Comparison of ENCODE assay signal across 9 cellular contexts in genomic region chr13:38180670-38181069, GRCh38.
DNase-seq lines count a peak whose midpoint lies in the region; ATAC-seq and TF ChIP-seq lines count a peak whose summit lies in the region.
"Had no signal": no experiment of that assay in that cellular context is flagged by ENCODE, and none has a peak within 500 bp of the region (broad histone marks: within the 10 kb centered on the region; RNA-seq: fewer than 3 reads in every experiment).

No MANE protein-coding gene starts in this region.

- no peak for TF ChIP-seq CTCF in GM10248 (IDR thresholded peaks at IDR 0.05; ENCODE audit: control extremely low read depth, extremely low read depth, low read depth, missing control alignments)
- TF ChIP-seq CTCF in GM20000 (IDR thresholded peaks at IDR 0.05; ENCODE audit: extremely low read depth, missing control alignments), result no peak

- POLR2A ChIA-PET in GM10248 (lab: Yijun Ruan, JAX), result interaction anchor here (0.6 kb wide), 1 partner anchor 1423 kb away, joined by 4 read pairs; no protein-coding TSS in a partner anchor

- CTCF ChIA-PET in GM10248 (lab: Yijun Ruan, JAX), result interaction anchor here (1.1 kb wide), 1 partner anchor 11 kb away, joined by 3 read pairs; no protein-coding TSS in a partner anchor

- ATAC-seq in esophagus mucosa, result no peak
- ATAC-seq in HG03571 (IDR thresholded peaks at IDR 0.05; ENCODE audit: unreplicated experiment), result no peak

- peak; percentile 6 for DNase-seq in GM10248 (ENCODE audit: extremely low spot score)
- peak; percentile 18 for DNase-seq in GM20000 (ENCODE audit: low spot score)
- DNase-seq in HT1080 (ENCODE audit: low read depth), result peak; percentile 14
- peak; percentile 28 for DNase-seq in fibroblast of peridontal ligament (ENCODE audit: extremely low read depth)
- DNase-seq in SIG-M5 (lab: John Stamatoyannopoulos, UW), result no peak
- no peak for DNase-seq in cerebellar cortex (ENCODE audit: low spot score)
- DNase-seq: SW 1271 had no signal

Comparison
In these comparisons a context has a peak if more than half of its experiments do, and no peak if none do; other contexts are left out.
1. DNase-seq: peak in GM10248 (single experiment), GM20000 (single experiment), HT1080 (single experiment) and fibroblast of peridontal ligament (single experiment); none in SIG-M5 (single experiment) and cerebellar cortex (single experiment).